In genomic region chr6:63440057-63440456, GRCh38 we compare ENCODE assay signal across 19 cellular contexts.
DNase-seq lines count a peak whose midpoint lies in the region; ATAC-seq and TF ChIP-seq lines count a peak whose summit lies in the region.
"Had no signal": no experiment of that assay in that cellular context is flagged by ENCODE, and none has a peak within 500 bp of the region (broad histone marks: within the 10 kb centered on the region; RNA-seq: fewer than 3 reads in every experiment).

No MANE protein-coding gene starts in this region.

- H3K27me3 ChIP-seq in left ventricle myocardium inferior (ENCODE audit: low read depth), result no peaks in the 10 kb centered on the region
- H3K27me3 ChIP-seq: gastrocnemius medialis, sigmoid colon, upper lobe of left lung had no signal

- H3K4me3 ChIP-seq in left ventricle myocardium inferior, result no peak overlapping the region
- H3K4me3 ChIP-seq: gastrocnemius medialis, sigmoid colon, upper lobe of left lung had no signal

- no peak overlapping the region for H3K4me3 Mint-ChIP-seq in stimulated activated naive CD8-positive, alpha-beta T cell treated with anti-CD3 and anti-CD28 coated beads, Interleukin-15, amount 100 ng/mL, for 72 hours
- H3K4me3 Mint-ChIP-seq in activated naive CD8-positive, alpha-beta T cell treated with anti-CD3 and anti-CD28 coated beads, Interleukin-2, amount 10 ng/mL, durations not matched to agents 7 days and 5 days, result peak overlapping the region; percentile 39
- no peak overlapping the region for H3K4me3 Mint-ChIP-seq in natural killer cell
- H3K4me3 Mint-ChIP-seq: activated T-cell treated with anti-CD3 and anti-CD28 coated beads, Interleukin-2, amount 50 U/mL, for 24 hours; immature natural killer cell had no signal

- DNase-seq in stimulated activated naive CD8-positive, alpha-beta T cell treated with anti-CD3 and anti-CD28 coated beads, Interleukin-15, Interleukin-2, amounts not matched to agents 100 U/mL and 50 U/mL, for 24 hours, result peak; percentile 23
- DNase-seq in stimulated activated naive CD8-positive, alpha-beta T cell treated with anti-CD3 and anti-CD28 coated beads, Interleukin-15, amount 100 ng/mL, for 72 hours, result no peak
- DNase-seq in NCI-H146 treated with DMSO at 0.1 percent for 48 hours (lab: John Stamatoyannopoulos, UW; ENCODE audit: unreplicated experiment), result peak; percentile 42
- DNase-seq in activated naive CD8-positive, alpha-beta T cell treated with anti-CD3 and anti-CD28 coated beads, Interleukin-2, amount 10 ng/mL, durations not matched to agents 7 days and 5 days, result no peak
- DNase-seq in T1000 (lab: John Stamatoyannopoulos, UW), result no peak
- DNase-seq in natural killer cell, result no peak
- DNase-seq in left ventricle myocardium inferior, result no peak
- DNase-seq: activated T-cell treated with anti-CD3 and anti-CD28 coated beads, Interleukin-2, amount 50 U/mL, for 24 hours; DMS79; gastrocnemius medialis; HCEC 1CT; immature natural killer cell; NCI-H1092 treated with DMSO at 0.1 percent for 48 hours; NCI-H526; sigmoid colon; stimulated activated CD4-positive, alpha-beta T cell treated with anti-CD3 and anti-CD28 coated beads, Interleukin-4, amount 100 ng/mL, for 24 hours; T-helper 2 cell; upper lobe of left lung had no signal

- peaks cover 7% of the 10 kb centered on the region for H3K4me1 Mint-ChIP-seq in stimulated activated naive CD8-positive, alpha-beta T cell treated with anti-CD3 and anti-CD28 coated beads, Interleukin-15, amount 100 ng/mL, for 72 hours
- peaks cover 3% of the 10 kb centered on the region for H3K4me1 Mint-ChIP-seq in activated naive CD8-positive, alpha-beta T cell treated with anti-CD3 and anti-CD28 coated beads, Interleukin-2, amount 10 ng/mL, durations not matched to agents 7 days and 5 days
- no peaks in the 10 kb centered on the region for H3K4me1 Mint-ChIP-seq in natural killer cell
- H3K4me1 Mint-ChIP-seq: immature natural killer cell had no signal

- no peak overlapping the region for H3K27ac ChIP-seq in left ventricle myocardium inferior (replicated peaks)
- H3K27ac ChIP-seq: gastrocnemius medialis, sigmoid colon, upper lobe of left lung had no signal

- peak; percentile 78 for ATAC-seq in stimulated activated naive CD8-positive, alpha-beta T cell treated with anti-CD3 and anti-CD28 coated beads, Interleukin-15, Interleukin-2, amounts not matched to agents 100 U/mL and 50 U/mL, for 24 hours
- no peak for ATAC-seq in stimulated activated naive CD8-positive, alpha-beta T cell treated with anti-CD3 and anti-CD28 coated beads, Interleukin-15, amount 100 ng/mL, for 72 hours
- ATAC-seq in activated naive CD8-positive, alpha-beta T cell treated with anti-CD3 and anti-CD28 coated beads, Interleukin-2, amount 10 ng/mL, durations not matched to agents 7 days and 5 days (ENCODE audit: low read depth), result no peak
- ATAC-seq in GM21786 (IDR thresholded peaks at IDR 0.05; ENCODE audit: unreplicated experiment), result no peak
- ATAC-seq in natural killer cell, result no peak
- ATAC-seq: gastrocnemius medialis had no signal

- peaks cover 2% of the 10 kb centered on the region for H3K36me3 Mint-ChIP-seq in activated naive CD8-positive, alpha-beta T cell treated with anti-CD3 and anti-CD28 coated beads, Interleukin-2, amount 10 ng/mL, durations not matched to agents 7 days and 5 days
- H3K36me3 Mint-ChIP-seq in natural killer cell, result no peaks in the 10 kb centered on the region
- H3K36me3 Mint-ChIP-seq: immature natural killer cell had no signal

- H3K36me3 ChIP-seq in left ventricle myocardium inferior, result no peaks in the 10 kb centered on the region
- H3K36me3 ChIP-seq: gastrocnemius medialis, sigmoid colon, upper lobe of left lung had no signal

- TF ChIP-seq CTCF in natural killer cell (IDR thresholded peaks at IDR 0.05) (no peak), left ventricle myocardium inferior (IDR thresholded peaks at IDR 0.05; ENCODE audit: borderline replicate concordance) (no peak)

- intact Hi-C loops in natural killer cell (cut with micrococcal nuclease), result no loop called here
- intact Hi-C loops in left ventricle myocardium inferior (cut with micrococcal nuclease), result no loop called here

- H3K9me3 Mint-ChIP-seq in stimulated activated naive CD8-positive, alpha-beta T cell treated with anti-CD3 and anti-CD28 coated beads, Interleukin-15, amount 100 ng/mL, for 72 hours, result no peaks in the 10 kb centered on the region
- H3K9me3 Mint-ChIP-seq in activated naive CD8-positive, alpha-beta T cell treated with anti-CD3 and anti-CD28 coated beads, Interleukin-2, amount 10 ng/mL, durations not matched to agents 7 days and 5 days, result peaks cover 2% of the 10 kb centered on the region
- H3K9me3 Mint-ChIP-seq in natural killer cell, result peaks cover 0 to 5% of the 10 kb centered on the region in 2 donors
- H3K9me3 Mint-ChIP-seq: activated T-cell treated with anti-CD3 and anti-CD28 coated beads, Interleukin-2, amount 50 U/mL, for 24 hours had no signal

- H3K27ac Mint-ChIP-seq in stimulated activated naive CD8-positive, alpha-beta T cell treated with anti-CD3 and anti-CD28 coated beads, Interleukin-15, amount 100 ng/mL, for 72 hours, result no peak overlapping the region
- H3K27ac Mint-ChIP-seq in activated naive CD8-positive, alpha-beta T cell treated with anti-CD3 and anti-CD28 coated beads, Interleukin-2, amount 10 ng/mL, durations not matched to agents 7 days and 5 days, result no peak overlapping the region
- H3K27ac Mint-ChIP-seq in natural killer cell, result no peak overlapping the region
- H3K27ac Mint-ChIP-seq: activated T-cell treated with anti-CD3 and anti-CD28 coated beads, Interleukin-2, amount 50 U/mL, for 24 hours; immature natural killer cell had no signal

- no peaks in the 10 kb centered on the region for H3K9me3 ChIP-seq in left ventricle myocardium inferior (replicated peaks)
- H3K9me3 ChIP-seq: gastrocnemius medialis, sigmoid colon, upper lobe of left lung had no signal

- no peaks in the 10 kb centered on the region for H3K27me3 Mint-ChIP-seq in stimulated activated naive CD8-positive, alpha-beta T cell treated with anti-CD3 and anti-CD28 coated beads, Interleukin-15, amount 100 ng/mL, for 72 hours
- H3K27me3 Mint-ChIP-seq in activated naive CD8-positive, alpha-beta T cell treated with anti-CD3 and anti-CD28 coated beads, Interleukin-2, amount 10 ng/mL, durations not matched to agents 7 days and 5 days, result no peaks in the 10 kb centered on the region
- H3K27me3 Mint-ChIP-seq in natural killer cell (ENCODE audit: low read depth in 2 of 2), result no peaks in the 10 kb centered on the region
- H3K27me3 Mint-ChIP-seq: activated T-cell treated with anti-CD3 and anti-CD28 coated beads, Interleukin-2, amount 50 U/mL, for 24 hours had no signal

- H3K4me1 ChIP-seq in left ventricle myocardium inferior, result no peaks in the 10 kb centered on the region
- H3K4me1 ChIP-seq: sigmoid colon, upper lobe of left lung had no signal

- POLR2A ChIA-PET in activated naive CD8-positive, alpha-beta T cell treated with anti-CD3 and anti-CD28 coated beads, Interleukin-2, amount 10 ng/mL, durations not matched to agents 7 days and 5 days (lab: Charles Lee), result no interaction called here

Comparison
In these comparisons a context has a peak if more than half of its experiments do, and no peak if none do; other contexts are left out.
1. DNase-seq: peak in stimulated activated naive CD8-positive, alpha-beta T cell treated with anti-CD3 and anti-CD28 coated beads, Interleukin-15, Interleukin-2, amounts not matched to agents 100 U/mL and 50 U/mL, for 24 hours (single experiment) and NCI-H146 treated with DMSO at 0.1 percent for 48 hours (single experiment); none in stimulated activated naive CD8-positive, alpha-beta T cell treated with anti-CD3 and anti-CD28 coated beads, Interleukin-15, amount 100 ng/mL, for 72 hours (0 of 2), activated naive CD8-positive, alpha-beta T cell treated with anti-CD3 and anti-CD28 coated beads, Interleukin-2, amount 10 ng/mL, durations not matched to agents 7 days and 5 days (single experiment), T1000 (single experiment), natural killer cell (single experiment) and left ventricle myocardium inferior (single experiment).